23 cellular contexts compared by ENCODE assay signal in the genomic region with DNA sequence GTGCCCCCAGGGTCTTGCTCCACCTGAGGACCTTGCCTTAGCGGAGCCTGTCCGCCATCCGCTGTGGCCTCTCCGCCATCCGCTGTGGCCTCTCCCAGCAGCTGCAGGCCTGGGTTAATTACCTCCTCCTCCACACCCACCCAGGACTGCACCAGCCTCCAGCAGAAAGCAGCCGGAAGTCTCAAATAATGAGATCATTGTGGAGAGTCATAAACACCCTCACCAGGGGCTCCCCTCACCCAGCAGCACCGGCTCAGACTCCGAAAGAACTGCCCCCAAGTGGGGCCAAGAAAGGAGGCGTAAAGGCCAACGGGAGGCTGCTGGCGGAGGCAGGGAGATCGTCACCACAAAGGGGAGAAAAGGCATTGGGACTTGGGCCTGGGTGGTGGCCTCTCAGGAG. TPM values are rescaled to one million over a fixed set of nuclear protein-coding genes. Genes with fewer than 3 reads are reported as not detected.
DNase-seq lines count a peak whose midpoint lies in the region; ATAC-seq and TF ChIP-seq lines count a peak whose summit lies in the region.
"Had no signal": no experiment of that assay in that cellular context is flagged by ENCODE, and none has a peak within 500 bp of the region (broad histone marks: within the 10 kb centered on the region; RNA-seq: fewer than 3 reads in every experiment).

No MANE protein-coding gene starts in this region.

- H3K27me3 Mint-ChIP-seq in glutamatergic neuron (ENCODE audit: unreplicated experiment), result peaks cover 16% of the 10 kb centered on the region
- no peaks in the 10 kb centered on the region for H3K27me3 Mint-ChIP-seq in activated T-cell treated with anti-CD3 and anti-CD28 coated beads, Interleukin-2, amount 50 U/mL, for 24 hours
- H3K27me3 Mint-ChIP-seq: activated CD4-positive, alpha-beta memory T cell treated with anti-CD3 and anti-CD28 coated beads, Interleukin-2, amount 10 ng/mL, durations not matched to agents 7 days and 5 days; activated naive CD8-positive, alpha-beta T cell; stimulated activated naive CD8-positive, alpha-beta T cell treated with anti-CD3 and anti-CD28 coated beads, Interleukin-15, amount 100 ng/mL, for 72 hours had no signal

- H3K36me3 Mint-ChIP-seq in glutamatergic neuron (ENCODE audit: unreplicated experiment), result no peaks in the 10 kb centered on the region
- H3K36me3 Mint-ChIP-seq in activated T-cell treated with anti-CD3 and anti-CD28 coated beads, Interleukin-2, amount 50 U/mL, for 24 hours (ENCODE audit: low read depth), result peaks cover 3% of the 10 kb centered on the region
- H3K36me3 Mint-ChIP-seq: activated naive CD8-positive, alpha-beta T cell; CD14-positive monocyte had no signal

- no peaks in the 10 kb centered on the region for H3K36me3 ChIP-seq in tibial nerve
- H3K36me3 ChIP-seq: neutrophil had no signal

- DNase-seq in NCI-H2227 (lab: John Stamatoyannopoulos, UW; ENCODE audit: unreplicated experiment), result peak; percentile 41
- DNase-seq in NCI-H2227 treated with DMSO at 0.1 percent for 48 hours (lab: John Stamatoyannopoulos, UW), result no peak
- DNase-seq in NCI-H82 (lab: John Stamatoyannopoulos, UW), result peak; percentile 82
- DNase-seq in glutamatergic neuron, result no peak
- no peak for DNase-seq in tibial nerve (ENCODE audit: low spot score in 2 of 2)
- DNase-seq in NCI-H1048 (lab: John Stamatoyannopoulos, UW), result no peak
- DNase-seq in activated T-cell treated with anti-CD3 and anti-CD28 coated beads, Interleukin-2, amount 50 U/mL, for 24 hours, result no peak
- DNase-seq: activated CD4-positive, alpha-beta memory T cell treated with anti-CD3 and anti-CD28 coated beads, Interleukin-2, amount 10 ng/mL, durations not matched to agents 7 days and 5 days; activated T-cell treated with anti-CD3 and anti-CD28 coated beads, Interleukin-2, amount 50 U/mL, for 48 hours; Kasumi-1; mesendoderm; NCI-H1694 treated with DMSO at 0.1 percent for 48 hours; stimulated activated CD4-positive, alpha-beta T cell treated with anti-CD3 and anti-CD28 coated beads, Interleukin-1b, Interleukin-23, amount 100 ng/mL, for 48 hours; stimulated activated naive CD8-positive, alpha-beta T cell treated with anti-CD3 and anti-CD28 coated beads, Interleukin-15, amount 100 ng/mL, for 72 hours; T-helper 1 cell had no signal

- H3K27me3 ChIP-seq in tibial nerve, result no peaks in the 10 kb centered on the region
- H3K27me3 ChIP-seq: neutrophil had no signal

- peaks cover 19% of the 10 kb centered on the region for H3K9me3 Mint-ChIP-seq in glutamatergic neuron (ENCODE audit: unreplicated experiment)
- no peaks in the 10 kb centered on the region for H3K9me3 Mint-ChIP-seq in activated T-cell treated with anti-CD3 and anti-CD28 coated beads, Interleukin-2, amount 50 U/mL, for 24 hours
- H3K9me3 Mint-ChIP-seq: activated CD4-positive, alpha-beta memory T cell treated with anti-CD3 and anti-CD28 coated beads, Interleukin-2, amount 10 ng/mL, durations not matched to agents 7 days and 5 days; CD14-positive monocyte; stimulated activated naive CD8-positive, alpha-beta T cell treated with anti-CD3 and anti-CD28 coated beads, Interleukin-15, amount 100 ng/mL, for 72 hours had no signal

- peak overlapping the region; percentile 97 for H3K27ac Mint-ChIP-seq in glutamatergic neuron (ENCODE audit: unreplicated experiment)
- no peak overlapping the region for H3K27ac Mint-ChIP-seq in activated T-cell treated with anti-CD3 and anti-CD28 coated beads, Interleukin-2, amount 50 U/mL, for 24 hours
- H3K27ac Mint-ChIP-seq: activated CD4-positive, alpha-beta memory T cell treated with anti-CD3 and anti-CD28 coated beads, Interleukin-2, amount 10 ng/mL, durations not matched to agents 7 days and 5 days; activated naive CD8-positive, alpha-beta T cell; stimulated activated naive CD8-positive, alpha-beta T cell treated with anti-CD3 and anti-CD28 coated beads, Interleukin-15, amount 100 ng/mL, for 72 hours had no signal

- ATAC-seq in HG03135 (IDR thresholded peaks at IDR 0.05; ENCODE audit: unreplicated experiment), result no peak
- ATAC-seq: right cardiac atrium; stimulated activated naive CD8-positive, alpha-beta T cell treated with anti-CD3 and anti-CD28 coated beads, Interleukin-15, amount 100 ng/mL, for 72 hours had no signal

- TF ChIP-seq CTCF in glutamatergic neuron (IDR thresholded peaks at IDR 0.05; ENCODE audit: partially characterized antibody, unreplicated experiment) (no peak), tibial nerve (IDR thresholded peaks at IDR 0.05) (no peak)

- TF ChIP-seq POLR2A in tibial nerve (IDR thresholded peaks at IDR 0.05), result no peak

- no peak overlapping the region for H3K4me3 ChIP-seq in tibial nerve

- no peaks in the 10 kb centered on the region for H3K9me3 ChIP-seq in tibial nerve
- H3K9me3 ChIP-seq: neutrophil had no signal

- WGBS in tibial nerve, 2 donors, result 24 to 41% methylated on average over 12 of the region's 12 CpGs

- peak overlapping the region; percentile 1 to 89 (median 76) for H3K27ac ChIP-seq in tibial nerve
- H3K27ac ChIP-seq: neutrophil, VCaP had no signal

- peaks cover 0 to 58% (median 38%) of the 10 kb centered on the region in 4 donors for H3K4me1 ChIP-seq in tibial nerve

- H3K4me3 Mint-ChIP-seq in glutamatergic neuron (ENCODE audit: unreplicated experiment), result peak overlapping the region; percentile 49
- H3K4me3 Mint-ChIP-seq in activated T-cell treated with anti-CD3 and anti-CD28 coated beads, Interleukin-2, amount 50 U/mL, for 24 hours, result no peak overlapping the region
- H3K4me3 Mint-ChIP-seq: activated CD4-positive, alpha-beta memory T cell treated with anti-CD3 and anti-CD28 coated beads, Interleukin-2, amount 10 ng/mL, durations not matched to agents 7 days and 5 days; activated naive CD8-positive, alpha-beta T cell; CD14-positive monocyte; stimulated activated naive CD8-positive, alpha-beta T cell treated with anti-CD3 and anti-CD28 coated beads, Interleukin-15, amount 100 ng/mL, for 72 hours had no signal

- peaks cover 61% of the 10 kb centered on the region for H3K4me1 Mint-ChIP-seq in glutamatergic neuron (ENCODE audit: low read depth, unreplicated experiment)
- H3K4me1 Mint-ChIP-seq in activated T-cell treated with anti-CD3 and anti-CD28 coated beads, Interleukin-2, amount 50 U/mL, for 24 hours (ENCODE audit: low read depth), result no peaks in the 10 kb centered on the region
- H3K4me1 Mint-ChIP-seq: CD14-positive monocyte; stimulated activated naive CD8-positive, alpha-beta T cell treated with anti-CD3 and anti-CD28 coated beads, Interleukin-15, amount 100 ng/mL, for 72 hours had no signal

- TF ChIP-seq EP300 in tibial nerve (IDR thresholded peaks at IDR 0.05), result peak in 1 of 2 donors; percentile 77

RNA-seq across cellular contexts. Expression of a gene that starts 10.7 kb away (rescaled TPM):
- total RNA-seq in glutamatergic neuron (ENCODE audit: unreplicated experiment) (174 TPM), tibial nerve (10 to 100 TPM; 10.3 to 12.7 (median 11.3) TPM)

RNA-seq across cellular contexts. Expression of a gene that starts 27.6 kb away (rescaled TPM):
- total RNA-seq in glutamatergic neuron (ENCODE audit: unreplicated experiment) (0.66 TPM), tibial nerve (not detected)
- total RNA-seq: activated CD4-positive, alpha-beta memory T cell treated with anti-CD3 and anti-CD28 coated beads, Interleukin-2, amount 10 ng/mL, durations not matched to agents 7 days and 5 days; Daoy; fibroblast of lung; right cardiac atrium had no signal

RNA-seq across cellular contexts. Expression of a gene that starts 35.8 kb away (rescaled TPM):
- total RNA-seq in glutamatergic neuron (ENCODE audit: unreplicated experiment) (55.5 TPM), tibial nerve (10 to 100 TPM; 49.0 to 53.2 (median 51.4) TPM)

Comparison
In these comparisons a context has a peak if more than half of its experiments do, and no peak if none do; other contexts are left out.
1. DNase-seq: peak in NCI-H2227 (single experiment) and NCI-H82 (single experiment); none in NCI-H2227 treated with DMSO at 0.1 percent for 48 hours (single experiment), glutamatergic neuron (single experiment), tibial nerve (0 of 2), NCI-H1048 (single experiment) and activated T-cell treated with anti-CD3 and anti-CD28 coated beads, Interleukin-2, amount 50 U/mL, for 24 hours (single experiment).
2. RNA of a gene that starts 10.7 kb away (total RNA-seq): 174 TPM in glutamatergic neuron (single experiment); 10.3 to 12.7 TPM in tibial nerve; every median in the first group is over 10 times any median in the second.